ENCODE assay signal across 27 cellular contexts in genomic region chr5:123790226-123790625, GRCh38.
"Had no signal": no experiment of that assay in that cellular context is flagged by ENCODE, and none has a peak within 500 bp of the region (broad histone marks: within the 10 kb centered on the region; RNA-seq: fewer than 3 reads in every experiment).

No MANE protein-coding gene starts in this region.

- H3K27me3 Mint-ChIP-seq: dendritic cell treated with granulocyte-macrophage colony-stimulating factor and Interleukin-4, amounts not matched to agents 40 ng/mL and 50 ng/mL, for 4 days; effector memory CD8-positive, alpha-beta T cell had no signal

- H3K4me1 ChIP-seq: colonic mucosa, lower lobe of right lung had no signal

- ATAC-seq: effector memory CD8-positive, alpha-beta T cell; esophagus mucosa; gastrocnemius medialis; heart right ventricle; left cardiac atrium; left lung; left ventricle myocardium superior; lower lobe of right lung; mucosa of descending colon had no signal

- H3K36me3 ChIP-seq: colonic mucosa, esophagus squamous epithelium, gastrocnemius medialis, heart right ventricle, left lung, lower lobe of right lung had no signal

- H3K4me3 Mint-ChIP-seq: dendritic cell treated with granulocyte-macrophage colony-stimulating factor and Interleukin-4, amounts not matched to agents 40 ng/mL and 50 ng/mL, for 4 days; effector memory CD8-positive, alpha-beta T cell; endodermal cell; mesothelial cell of epicardium; naive B cell had no signal

- H3K27me3 ChIP-seq: colonic mucosa, esophagus squamous epithelium, gastrocnemius medialis, heart right ventricle, left lung had no signal

- DNase-seq: colonic mucosa; cortex of kidney; effector CD8-positive, alpha-beta T cell; effector memory CD8-positive, alpha-beta T cell; endodermal cell; erythroblast; esophagus squamous epithelium; foreskin fibroblast; foreskin melanocyte; gastrocnemius medialis; glutamatergic neuron; head of caudate nucleus; heart right ventricle; hippocampal formation; left cardiac atrium; left lung; left ventricle myocardium superior; lower lobe of right lung; mesenchymal stem cell; mucosa of descending colon; naive B cell had no signal

- H3K4me3 ChIP-seq: colonic mucosa, esophagus squamous epithelium, gastrocnemius medialis, heart right ventricle, left lung, lower lobe of right lung, mucosa of descending colon had no signal

- H3K9me3 ChIP-seq: colonic mucosa had no signal

- H3K27ac Mint-ChIP-seq: dendritic cell treated with granulocyte-macrophage colony-stimulating factor and Interleukin-4, amounts not matched to agents 40 ng/mL and 50 ng/mL, for 4 days; effector memory CD8-positive, alpha-beta T cell; endodermal cell; mesothelial cell of epicardium; naive B cell had no signal

- FAIRE-seq: endometrium, islet of Langerhans, keratinocyte had no signal
